In genomic region chr19:35977446-35978222, GRCh38 we compare ENCODE assay signal across 9 cellular contexts. TPM values are rescaled to one million over a fixed set of nuclear protein-coding genes. Genes with fewer than 3 reads are reported as not detected.
DNase-seq lines count a peak whose midpoint lies in the region; ATAC-seq and TF ChIP-seq lines count a peak whose summit lies in the region.
"Had no signal": no experiment of that assay in that cellular context is flagged by ENCODE, and none has a peak within 500 bp of the region (broad histone marks: within the 10 kb centered on the region; RNA-seq: fewer than 3 reads in every experiment).

No MANE protein-coding gene starts in this region.

- POLR2A ChIA-PET in CD4-positive, alpha-beta T cell (lab: Charles Lee): no interaction called here
- POLR2A ChIA-PET in PC-3 (lab: Charles Lee; ENCODE audit: unreplicated experiment): no interaction called here

- peak; percentile 54 for ATAC-seq in CD4-positive, alpha-beta T cell (ENCODE audit: poor library complexity)
- ATAC-seq in PC-3 (no peak), GM19328 (IDR thresholded peaks at IDR 0.05; ENCODE audit: unreplicated experiment) (no peak), GM21515 (IDR thresholded peaks at IDR 0.05; ENCODE audit: unreplicated experiment) (no peak)

- no peaks in the 10 kb centered on the region for H3F3A ChIP-seq in PC-3 (ENCODE audit: low read length, unreplicated experiment)

- no peak overlapping the region for H3K27ac Mint-ChIP-seq in CD4-positive, alpha-beta T cell

- H3K4me3 ChIP-seq in GM12875 (ENCODE audit: low read depth, low read length) (no peak overlapping the region), PC-3 (ENCODE audit: low read length) (no peak overlapping the region), fibroblast of mammary gland (ENCODE audit: control insufficient read depth, low read depth, low read length) (no peak overlapping the region), adrenal gland (no peak overlapping the region)

- no peaks in the 10 kb centered on the region for H4K20me1 ChIP-seq in PC-3 (ENCODE audit: low read length)

- no peaks in the 10 kb centered on the region for H3K9me3 ChIP-seq in CD4-positive, alpha-beta T cell (ENCODE audit: control insufficient read depth, low read length)
- H3K9me3 ChIP-seq in PC-3 (ENCODE audit: low read length): no peaks in the 10 kb centered on the region
- H3K9me3 ChIP-seq in adrenal gland (replicated peaks in 1 of 3): no peaks in the 10 kb centered on the region
- H3K9me3 ChIP-seq: neutrophil had no signal

- WGBS in adrenal gland, 4 donors: 49 to 69% (median 55%) methylated on average over 9 to 14 of the region's 14 CpGs

- TF ChIP-seq CTCF in CD4-positive, alpha-beta T cell (IDR thresholded peaks at IDR 0.05): no peak
- peak; percentile 42; the same call in 1 of the 2 replicates for TF ChIP-seq CTCF in GM12875 (IDR thresholded peaks at IDR 0.05; ENCODE audit: borderline replicate concordance, insufficient read depth, low read depth, low read length)
- 0 out of 2 replicates have a peak, but pooled peaks have one; percentile 25 for TF ChIP-seq CTCF in PC-3 (conservative IDR thresholded peaks at IDR 0.05; ENCODE audit: low read depth, low read length)
- TF ChIP-seq CTCF in fibroblast of mammary gland (conservative IDR thresholded peaks at IDR 0.05; ENCODE audit: control insufficient read depth, insufficient read depth, low read depth, low read length): peak; percentile 12
- no peak for TF ChIP-seq CTCF in adrenal gland (IDR thresholded peaks at IDR 0.05)

- no peaks in the 10 kb centered on the region for H3K36me3 ChIP-seq in PC-3 (ENCODE audit: low read depth, low read length)
- no peaks in the 10 kb centered on the region for H3K36me3 ChIP-seq in adrenal gland (replicated peaks in 1 of 2)
- H3K36me3 ChIP-seq: neutrophil had no signal

- H3K4me2 ChIP-seq in PC-3 (ENCODE audit: low read length): no peak overlapping the region

- intact Hi-C loops in CD4-positive, alpha-beta T cell (cut with DNase I, micrococcal nuclease): no loop called here
- intact Hi-C loops in PC-3 (cut with micrococcal nuclease) (no loop called here), adrenal gland (cut with DNase I) (no loop called here)

- no peaks in the 10 kb centered on the region for H3K79me2 ChIP-seq in PC-3 (ENCODE audit: low read length)

- TF ChIP-seq POLR2A in adrenal gland (IDR thresholded peaks at IDR 0.05): no peak

- CTCF ChIA-PET in CD4-positive, alpha-beta T cell (lab: Charles Lee): no interaction called here
- CTCF ChIA-PET in PC-3 (lab: Charles Lee): no interaction called here

- no peak overlapping the region for H3K4me3 Mint-ChIP-seq in CD4-positive, alpha-beta T cell

- no peak for DNase-seq in CD4-positive, alpha-beta T cell
- DNase-seq in PC-3 (no peak), fibroblast of mammary gland (ENCODE audit: low read depth) (no peak), NCI-H2107 treated with DMSO at 0.1 percent for 48 hours (lab: John Stamatoyannopoulos, UW; ENCODE audit: unreplicated experiment) (no peak), adrenal gland (no peak)

- H3K9me3 Mint-ChIP-seq in CD4-positive, alpha-beta T cell: no peaks in the 10 kb centered on the region

- no peaks in the 10 kb centered on the region for H3K4me1 ChIP-seq in PC-3 (ENCODE audit: insufficient read depth, low read length)
- H3K4me1 ChIP-seq in adrenal gland (replicated peaks in 1 of 2): no peaks in the 10 kb centered on the region

- H3K36me3 Mint-ChIP-seq in CD4-positive, alpha-beta T cell (ENCODE audit: low read depth): no peaks in the 10 kb centered on the region

- no TSS peak for BruUV-seq in PC-3 (replicated peaks; lab: Mats Ljungman, UMichigan)

- peaks cover 32% of the 10 kb centered on the region for H3K27me3 Mint-ChIP-seq in CD4-positive, alpha-beta T cell

- H3K9me2 ChIP-seq in PC-3 (replicated peaks; ENCODE audit: low read length): no peaks in the 10 kb centered on the region

- H2AFZ ChIP-seq in PC-3 (ENCODE audit: low read length): no peak overlapping the region

- peaks cover 5% of the 10 kb centered on the region for H3K27me3 ChIP-seq in CD4-positive, alpha-beta T cell (ENCODE audit: control insufficient read depth, insufficient read depth, low read length)
- no peaks in the 10 kb centered on the region for H3K27me3 ChIP-seq in PC-3 (ENCODE audit: low read length)
- no peaks in the 10 kb centered on the region for H3K27me3 ChIP-seq in adrenal gland

- no peak overlapping the region for H3K27ac ChIP-seq in CD4-positive, alpha-beta T cell (ENCODE audit: low read depth, low read length)
- H3K27ac ChIP-seq in PC-3 (ENCODE audit: low read length) (no peak overlapping the region), adrenal gland (no peak overlapping the region)
- H3K27ac ChIP-seq: neutrophil had no signal

- H3K9ac ChIP-seq in PC-3 (ENCODE audit: low read length): no peak overlapping the region

- no peaks in the 10 kb centered on the region for H3K4me1 Mint-ChIP-seq in CD4-positive, alpha-beta T cell (ENCODE audit: low read depth)

RNA-seq across cellular contexts. Expression of gene SDHAF1, which starts 17.4 kb away (rescaled TPM):
- total RNA-seq in CD4-positive, alpha-beta T cell: 1 to 10 TPM; 4.3 to 5.4 TPM
- 24.5 and 38.1 TPM in 2 replicates for total RNA-seq in PC-3 (2014; rRNA removed)
- total RNA-seq in adrenal gland: 10 to 100 TPM; 19.5 to 68.9 (median 32.5) TPM
- 10 to 100 TPM; 13.7 to 19.2 (median 15.9) TPM for polyA plus RNA-seq in adrenal gland

RNA-seq across cellular contexts. Expression of gene SYNE4, which starts 31.0 kb away (rescaled TPM):
- total RNA-seq in CD4-positive, alpha-beta T cell: 1 to 10 TPM; 1.6 TPM
- total RNA-seq in PC-3 (2014; rRNA removed): 0.77 and 1.9 TPM in 2 replicates
- under 1 TPM in 5 of 8 donors, not detected in 3; 0.14 to 0.53 (median 0.46) TPM for total RNA-seq in adrenal gland
- 1 to 10 TPM in 1 of 3 donors, under 1 TPM in 2; 0.18 to 3.0 (median 0.67) TPM for polyA plus RNA-seq in adrenal gland

RNA-seq across cellular contexts. Expression of gene ALKBH6, which starts 36.4 kb away (rescaled TPM):
- total RNA-seq in CD4-positive, alpha-beta T cell: 10 to 100 TPM; 38.1 to 41.8 TPM
- total RNA-seq in PC-3 (2014; rRNA removed): 38.4 and 39.3 TPM in 2 replicates
- 10 to 100 TPM; 16.8 to 30.6 (median 23.8) TPM for total RNA-seq in adrenal gland
- 10 to 100 TPM; 18.5 to 39.8 (median 39.2) TPM for polyA plus RNA-seq in adrenal gland

RNA-seq across cellular contexts. Expression of gene LRFN3, which starts 41.5 kb away (rescaled TPM):
- 1 to 10 TPM; 4.2 to 4.5 TPM for total RNA-seq in CD4-positive, alpha-beta T cell
- total RNA-seq in PC-3 (2014; rRNA removed) (4.1 and 4.8 TPM in 2 replicates), adrenal gland (10 to 100 TPM in 7 of 8 donors, 1 to 10 TPM in 1; 8.7 to 23.3 (median 16.3) TPM)
- polyA plus RNA-seq in adrenal gland: 1 to 10 TPM; 3.7 to 8.4 (median 7.1) TPM

RNA-seq across cellular contexts. Expression of gene CLIP3, which starts 55.0 kb away (rescaled TPM):
- total RNA-seq in CD4-positive, alpha-beta T cell: under 1 TPM; 0.47 to 0.85 TPM
- total RNA-seq in PC-3 (2014; rRNA removed): 0.07 TPM in 1 of 2 replicates, not detected in the other
- total RNA-seq in adrenal gland: 10 to 100 TPM in 2 of 8 donors, 1 to 10 TPM in 6; 1.3 to 12.5 (median 6.9) TPM
- polyA plus RNA-seq in adrenal gland: 10 to 100 TPM in 2 of 3 donors, 1 to 10 TPM in 1; 8.3 to 20.1 (median 12.6) TPM

Comparison
In these comparisons a context has a peak if more than half of its experiments do, and no peak if none do; other contexts are left out.
1. CTCF ChIP-seq: peak in GM12875 (single experiment), PC-3 (single experiment) and fibroblast of mammary gland (single experiment); none in CD4-positive, alpha-beta T cell (single experiment) and adrenal gland (0 of 6).